ENCODE assay signal across 8 cellular contexts in the genomic region with DNA sequence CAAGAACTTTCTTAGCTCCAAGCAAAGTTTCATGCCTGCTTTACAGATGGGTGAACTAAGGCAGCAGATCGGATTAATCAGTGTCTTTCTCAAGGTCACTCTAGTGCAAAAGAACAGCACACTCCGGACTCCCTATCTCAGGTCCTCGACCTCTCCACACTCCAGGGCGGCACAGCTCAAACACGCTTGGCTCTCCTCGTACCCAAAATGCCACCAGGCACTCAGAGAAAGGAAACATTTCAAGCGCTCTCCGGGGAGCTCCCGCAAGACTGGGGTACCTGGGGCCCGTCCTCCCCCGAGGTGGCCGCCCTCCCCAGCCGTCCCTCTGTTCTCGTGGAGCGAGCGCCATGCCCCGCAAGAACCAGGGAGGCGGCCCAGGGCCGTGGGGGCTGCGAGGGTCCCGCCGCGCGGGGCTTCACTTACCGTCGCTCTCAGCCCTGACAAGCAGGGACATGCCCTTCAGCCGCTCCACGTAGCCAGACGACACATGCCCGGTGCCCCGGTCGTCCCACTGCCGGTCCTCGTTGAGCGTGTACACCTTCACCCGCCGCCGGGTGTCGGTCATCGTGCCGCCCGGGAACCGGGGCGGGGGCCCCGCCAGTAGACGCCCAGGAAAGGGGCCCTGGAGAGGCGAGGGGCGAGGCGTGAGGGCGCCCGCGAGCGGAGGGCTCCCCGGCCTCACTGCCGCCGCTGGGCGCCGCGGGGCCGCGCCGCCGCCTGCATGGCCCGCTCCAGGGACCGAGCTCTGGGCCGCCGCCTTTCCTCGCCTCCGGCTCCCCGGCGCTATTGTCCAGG. TPM values are rescaled to one million over a fixed set of nuclear protein-coding genes. Genes with fewer than 3 reads are reported as not detected.
A peak's percentile ranks its signal among the peaks of the same experiment; 100 is the strongest.
DNase-seq lines count a peak whose midpoint lies in the region; ATAC-seq and TF ChIP-seq lines count a peak whose summit lies in the region.

No MANE protein-coding gene starts in this region.

- peaks cover 24 to 46% (median 44%) of the 10 kb centered on the region in 4 donors for H3K4me1 ChIP-seq in esophagus muscularis mucosa
- H3K4me1 ChIP-seq in subcutaneous abdominal adipose tissue (ENCODE audit: control insufficient read depth in 5 of 5, insufficient read depth in 5 of 5, low read length in 5 of 5): peaks cover 8 to 44% (median 35%) of the 10 kb centered on the region in 5 donors

- TF ChIP-seq EP300 in esophagus muscularis mucosa (IDR thresholded peaks at IDR 0.05): no peak

- DNase-seq in NCI-H510A treated with DMSO at 0.1 percent for 48 hours (lab: John Stamatoyannopoulos, UW) (peak; percentile 30), esophagus muscularis mucosa (ENCODE audit: extremely low spot score) (no peak), DMS153 treated with DMSO at 0.1 percent for 48 hours (lab: John Stamatoyannopoulos, UW; ENCODE audit: unreplicated experiment) (no peak)
- peak; percentile 74 for DNase-seq in activated T-cell treated with anti-CD3 and anti-CD28 coated beads, Interleukin-2, amount 50 U/mL, for 24 hours
- peak; percentile 6 to 70 (median 29) for DNase-seq in naive thymus-derived CD8-positive, alpha-beta T cell

- H3K27ac ChIP-seq in esophagus muscularis mucosa (replicated peaks in 1 of 4): peak overlapping the region; percentile 98 to 100 (median 98)
- peak overlapping the region; percentile 95 for H3K27ac ChIP-seq in subcutaneous abdominal adipose tissue (ENCODE audit: low read depth, low read length)

- H3K9me3 ChIP-seq in esophagus muscularis mucosa (no peaks in the 10 kb centered on the region), subcutaneous abdominal adipose tissue (ENCODE audit: control insufficient read depth in 5 of 5, low read length in 5 of 5) (no peaks in the 10 kb centered on the region)

- TF ChIP-seq CTCF in esophagus muscularis mucosa (IDR thresholded peaks at IDR 0.05): no peak

- H3K36me3 ChIP-seq in esophagus muscularis mucosa: peaks cover 0 to 6% (median 2%) of the 10 kb centered on the region in 4 donors
- peaks cover 3 to 14% (median 4%) of the 10 kb centered on the region in 5 donors for H3K36me3 ChIP-seq in subcutaneous abdominal adipose tissue (ENCODE audit: control insufficient read depth in 5 of 5, insufficient read depth in 5 of 5, low read length in 5 of 5)

- POLR2A ChIA-PET in naive thymus-derived CD8-positive, alpha-beta T cell (lab: Charles Lee): interaction anchor here (0.6 to 2.9 kb wide), 28 partner anchors 10 to 1127 kb away, joined by 3 to 14 read pairs (median 4); partner anchors contain the start of genes ATXN3, CPSF2, NDUFB1 and RPS6KA5

- intact Hi-C loops in esophagus muscularis mucosa (cut with DNase I): no loop called here

- peak overlapping the region; percentile 93 for H3K4me3 Mint-ChIP-seq in activated T-cell treated with anti-CD3 and anti-CD28 coated beads, Interleukin-2, amount 50 U/mL, for 24 hours
- H3K4me3 Mint-ChIP-seq in naive thymus-derived CD8-positive, alpha-beta T cell: peak overlapping the region; percentile 94 to 100 (median 100)

- H3K27me3 Mint-ChIP-seq in activated T-cell treated with anti-CD3 and anti-CD28 coated beads, Interleukin-2, amount 50 U/mL, for 24 hours: no peaks in the 10 kb centered on the region
- no peaks in the 10 kb centered on the region for H3K27me3 Mint-ChIP-seq in naive thymus-derived CD8-positive, alpha-beta T cell

- H3K9ac ChIP-seq in subcutaneous abdominal adipose tissue (ENCODE audit: low read length in 5 of 5): peak overlapping the region; percentile 79 to 97 (median 92)

- H3K9me3 Mint-ChIP-seq in activated T-cell treated with anti-CD3 and anti-CD28 coated beads, Interleukin-2, amount 50 U/mL, for 24 hours: no peaks in the 10 kb centered on the region
- H3K9me3 Mint-ChIP-seq in naive thymus-derived CD8-positive, alpha-beta T cell: no peaks in the 10 kb centered on the region

- ATAC-seq in GM18505 (IDR thresholded peaks at IDR 0.05; ENCODE audit: unreplicated experiment) (peak; percentile 20), HG02840 (IDR thresholded peaks at IDR 0.05; ENCODE audit: low FRiP score, unreplicated experiment) (peak; percentile 16)
- peak; percentile 3 to 14 for ATAC-seq in naive thymus-derived CD8-positive, alpha-beta T cell

- TF ChIP-seq POLR2A in GM18505 (IDR thresholded peaks at IDR 0.05; ENCODE audit: borderline replicate concordance, extremely low read depth, insufficient read depth, insufficient read length) (no peak), esophagus muscularis mucosa (IDR thresholded peaks at IDR 0.05; ENCODE audit: low read depth) (no peak)

- H3K36me3 Mint-ChIP-seq in activated T-cell treated with anti-CD3 and anti-CD28 coated beads, Interleukin-2, amount 50 U/mL, for 24 hours (ENCODE audit: low read depth): peaks cover 56% of the 10 kb centered on the region
- H3K36me3 Mint-ChIP-seq in naive thymus-derived CD8-positive, alpha-beta T cell: peaks cover 8 to 43% (median 24%) of the 10 kb centered on the region in 3 donors

- H3K4me1 Mint-ChIP-seq in activated T-cell treated with anti-CD3 and anti-CD28 coated beads, Interleukin-2, amount 50 U/mL, for 24 hours (ENCODE audit: low read depth): peaks cover 33% of the 10 kb centered on the region
- H3K4me1 Mint-ChIP-seq in naive thymus-derived CD8-positive, alpha-beta T cell: peaks cover 12 to 48% (median 44%) of the 10 kb centered on the region in 4 donors

- H3K4me3 ChIP-seq in esophagus muscularis mucosa: peak overlapping the region; percentile 86 to 99 (median 94)
- peak overlapping the region; percentile 73 to 95 (median 91) for H3K4me3 ChIP-seq in subcutaneous abdominal adipose tissue (ENCODE audit: low read depth in 1 of 5, low read length in 5 of 5)

- WGBS in esophagus muscularis mucosa: under 1% methylated on average over 39 of the region's 71 CpGs

- H3K27me3 ChIP-seq in esophagus muscularis mucosa: no peaks in the 10 kb centered on the region
- no peaks in the 10 kb centered on the region for H3K27me3 ChIP-seq in subcutaneous abdominal adipose tissue (ENCODE audit: control insufficient read depth in 5 of 5, insufficient read depth in 4 of 5, low read length in 5 of 5)

- peak overlapping the region; percentile 94 for H3K27ac Mint-ChIP-seq in activated T-cell treated with anti-CD3 and anti-CD28 coated beads, Interleukin-2, amount 50 U/mL, for 24 hours
- H3K27ac Mint-ChIP-seq in naive thymus-derived CD8-positive, alpha-beta T cell: peak overlapping the region; percentile 93 to 100 (median 96)

RNA-seq across cellular contexts. Expression of gene PPP4R3A, which starts 0.8 kb away (rescaled TPM):
- 10 to 100 TPM; 60.2 to 78.5 (median 70.4) TPM for total RNA-seq in esophagus muscularis mucosa
- 100 to 1,000 TPM; 197 to 208 TPM for total RNA-seq in naive thymus-derived CD8-positive, alpha-beta T cell
- polyA plus RNA-seq in naive thymus-derived CD8-positive, alpha-beta T cell: 100 to 1,000 TPM in 1 of 3 donors, 10 to 100 TPM in 2; 73.8 to 121 (median 75.3) TPM

Comparison
In these comparisons a context has a peak if more than half of its experiments do, and no peak if none do; other contexts are left out.
1. DNase-seq: peak in NCI-H510A treated with DMSO at 0.1 percent for 48 hours (single experiment), activated T-cell treated with anti-CD3 and anti-CD28 coated beads, Interleukin-2, amount 50 U/mL, for 24 hours (single experiment) and naive thymus-derived CD8-positive, alpha-beta T cell (10 of 10); none in esophagus muscularis mucosa (single experiment) and DMS153 treated with DMSO at 0.1 percent for 48 hours (single experiment).
2. Peak in every context shown above with its lines, with median percentiles within 50 percentile points of each other: ATAC-seq.